ENCODE assay signal across 7 cellular contexts in the genomic region with DNA sequence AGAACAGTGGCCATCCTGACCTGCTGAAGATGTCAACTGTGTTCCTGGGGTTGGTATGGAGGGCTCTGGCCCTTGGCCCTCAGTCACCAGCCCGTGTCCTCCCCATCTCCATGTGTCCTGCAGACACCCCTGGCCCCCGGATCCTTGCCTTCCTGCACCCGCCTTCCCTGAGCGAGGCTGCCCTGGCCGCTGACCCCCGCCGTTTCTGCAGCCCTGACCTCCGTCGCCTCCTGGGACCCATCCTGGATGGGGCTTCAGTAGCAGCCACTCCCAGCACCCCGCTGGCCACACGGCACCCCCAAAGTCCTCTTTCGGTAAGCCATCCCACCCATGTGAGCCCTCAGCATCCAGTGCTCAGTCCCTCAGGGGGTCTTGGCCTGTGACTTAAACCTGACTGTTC. TPM values are rescaled to one million over a fixed set of nuclear protein-coding genes. Genes with fewer than 3 reads are reported as not detected.
"Had no signal": no experiment of that assay in that cellular context is flagged by ENCODE, and none has a peak within 500 bp of the region (broad histone marks: within the 10 kb centered on the region; RNA-seq: fewer than 3 reads in every experiment).

No MANE protein-coding gene starts in this region.

- DNase-seq: GM23248, GOT3, H9, HCEC 1CT, IMR-90 had no signal

- H3K9ac ChIP-seq: GM23248 had no signal

- H3K27ac ChIP-seq: GM23248 had no signal

- H3K4me3 ChIP-seq: GM23248, K562 had no signal

- H2AFZ ChIP-seq: GM23248 had no signal

- ATAC-seq: K562 had no signal

RNA-seq across cellular contexts. Expression of a gene that starts 24.8 kb away (rescaled TPM):
- total RNA-seq: GM23248, HT-29, IMR-90 had no signal
- polyA plus RNA-seq: K562 had no signal
